In genomic region chr2:181348091-181348837, GRCh38 we compare ENCODE assay signal across 11 cellular contexts.
A peak's percentile ranks its signal among the peaks of the same experiment; 100 is the strongest.
DNase-seq lines count a peak whose midpoint lies in the region; ATAC-seq lines count a peak whose summit lies in the region.
"Had no signal": no experiment of that assay in that cellular context is flagged by ENCODE, and none has a peak within 500 bp of the region (broad histone marks: within the 10 kb centered on the region; RNA-seq: fewer than 3 reads in every experiment).

No MANE protein-coding gene starts in this region.

- POLR2A ChIA-PET in T-cell (lab: Charles Lee) = interaction anchor here (0.6 to 0.7 kb wide), 3 partner anchors 42 to 127 kb away, joined by 3 to 5 read pairs (median 4); no protein-coding TSS in a partner anchor

- intact Hi-C loops in Right ventricle myocardium inferior (cut with DNase I) = no loop called here

- CTCF ChIA-PET in T-cell (lab: Charles Lee) = no interaction called here

- DNase-seq in NCI-H2196 treated with DMSO at 0.1 percent for 48 hours (lab: John Stamatoyannopoulos, UW; ENCODE audit: unreplicated experiment) = no peak
- no peak for DNase-seq in Right ventricle myocardium inferior (ENCODE audit: missing footprints)
- no peak for DNase-seq in T-cell
- no peak for DNase-seq in HuH-7.5 (ENCODE audit: low spot score)
- DNase-seq: natural killer cell had no signal

- H3K27ac Mint-ChIP-seq in activated T-helper 17 cell treated with anti-CD3 and anti-CD28 coated beads, Interleukin-2, amount 50 U/mL, for 72 hours = no peak overlapping the region
- H3K27ac Mint-ChIP-seq in T-cell = no peak overlapping the region
- H3K27ac Mint-ChIP-seq: activated naive CD4-positive, alpha-beta T cell treated with anti-CD3 and anti-CD28 coated beads, Interleukin-2, amount 50 U/mL, for 24 hours; GM23338; natural killer cell had no signal

- no peaks in the 10 kb centered on the region for H3K27me3 Mint-ChIP-seq in activated T-helper 17 cell treated with anti-CD3 and anti-CD28 coated beads, Interleukin-2, amount 50 U/mL, for 72 hours
- H3K27me3 Mint-ChIP-seq in T-cell = no peaks in the 10 kb centered on the region
- H3K27me3 Mint-ChIP-seq: activated naive CD4-positive, alpha-beta T cell treated with anti-CD3 and anti-CD28 coated beads, Interleukin-2, amount 50 U/mL, for 24 hours had no signal

- H3K9me3 Mint-ChIP-seq in activated T-helper 17 cell treated with anti-CD3 and anti-CD28 coated beads, Interleukin-2, amount 50 U/mL, for 72 hours = peaks cover under 1% of the 10 kb centered on the region
- H3K9me3 Mint-ChIP-seq in T-cell = peaks cover 0 to under 1% (median 0%) of the 10 kb centered on the region in 3 donors
- H3K9me3 Mint-ChIP-seq: activated naive CD4-positive, alpha-beta T cell treated with anti-CD3 and anti-CD28 coated beads, Interleukin-2, amount 50 U/mL, for 24 hours; natural killer cell had no signal

- ATAC-seq in GM18861 (IDR thresholded peaks at IDR 0.05; ENCODE audit: unreplicated experiment) (peak; percentile 83), GM21447 (IDR thresholded peaks at IDR 0.05; ENCODE audit: unreplicated experiment) (peak; percentile 90), HG03097 (IDR thresholded peaks at IDR 0.05; ENCODE audit: low FRiP score, unreplicated experiment) (peak; percentile 90), Right ventricle myocardium inferior (no peak), T-cell (replicated peaks in 1 of 4) (no peak)
- ATAC-seq in activated T-helper 17 cell treated with anti-CD3 and anti-CD28 coated beads, Interleukin-2, amount 50 U/mL, for 72 hours (replicated peaks) = peak; percentile 21
- ATAC-seq: GM23338, natural killer cell had no signal

- no peak overlapping the region for H3K4me3 Mint-ChIP-seq in activated T-helper 17 cell treated with anti-CD3 and anti-CD28 coated beads, Interleukin-2, amount 50 U/mL, for 72 hours
- H3K4me3 Mint-ChIP-seq in T-cell = no peak overlapping the region
- H3K4me3 Mint-ChIP-seq: activated naive CD4-positive, alpha-beta T cell treated with anti-CD3 and anti-CD28 coated beads, Interleukin-2, amount 50 U/mL, for 24 hours; GM23338; natural killer cell had no signal

- H3K4me1 Mint-ChIP-seq in activated T-helper 17 cell treated with anti-CD3 and anti-CD28 coated beads, Interleukin-2, amount 50 U/mL, for 72 hours = peaks cover 7% of the 10 kb centered on the region
- peaks cover 4 to 12% (median 9%) of the 10 kb centered on the region in 3 donors for H3K4me1 Mint-ChIP-seq in T-cell
- H3K4me1 Mint-ChIP-seq: GM23338 had no signal

- no peaks in the 10 kb centered on the region for H3K36me3 Mint-ChIP-seq in activated T-helper 17 cell treated with anti-CD3 and anti-CD28 coated beads, Interleukin-2, amount 50 U/mL, for 72 hours (ENCODE audit: low read depth)
- peaks cover 9% of the 10 kb centered on the region for H3K36me3 Mint-ChIP-seq in T-cell
- H3K36me3 Mint-ChIP-seq: natural killer cell had no signal

Comparison
In these comparisons a context has a peak if more than half of its experiments do, and no peak if none do; other contexts are left out.
1. ATAC-seq: peak in GM18861 (single experiment), GM21447 (single experiment), HG03097 (single experiment) and activated T-helper 17 cell treated with anti-CD3 and anti-CD28 coated beads, Interleukin-2, amount 50 U/mL, for 72 hours (single experiment); none in Right ventricle myocardium inferior (single experiment) and T-cell (0 of 4).